9 cellular contexts compared by ENCODE assay signal in the genomic region with DNA sequence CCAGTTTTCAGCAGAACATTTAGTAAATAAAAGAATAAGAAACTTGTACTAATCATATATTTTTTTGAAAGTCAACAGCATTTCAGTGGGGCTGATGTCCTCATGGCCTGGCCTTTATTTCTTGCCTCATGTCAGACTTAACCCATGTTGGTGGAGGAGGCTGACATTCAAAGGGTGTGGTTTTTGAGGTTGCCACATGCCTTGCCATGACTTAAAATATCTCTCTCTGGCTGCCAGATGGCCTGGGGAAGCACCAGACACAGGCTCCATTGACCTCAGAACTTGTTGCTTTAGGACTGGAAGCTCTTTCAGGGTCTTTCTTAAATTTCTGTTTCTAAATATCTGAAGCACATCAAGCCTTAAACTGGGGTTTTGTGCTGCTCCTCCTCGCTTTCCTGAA. TPM values are rescaled to one million over a fixed set of nuclear protein-coding genes. Genes with fewer than 3 reads are reported as not detected.
DNase-seq lines count a peak whose midpoint lies in the region; ATAC-seq and TF ChIP-seq lines count a peak whose summit lies in the region.
"Had no signal": no experiment of that assay in that cellular context is flagged by ENCODE, and none has a peak within 500 bp of the region (broad histone marks: within the 10 kb centered on the region; RNA-seq: fewer than 3 reads in every experiment).

No MANE protein-coding gene starts in this region.

- DNase-seq in NOMO-1 (lab: John Stamatoyannopoulos, UW; ENCODE audit: unreplicated experiment in 2 of 2), result peak; percentile 85 to 91
- DNase-seq in fibroblast of mammary gland (ENCODE audit: low read depth), result peak; percentile 78
- DNase-seq in nucleus accumbens (lab: John Stamatoyannopoulos, UW), result no peak
- DNase-seq in pons (ENCODE audit: low spot score), result no peak
- no peak for DNase-seq in foreskin keratinocyte

- no peaks in the 10 kb centered on the region for H3K4me1 ChIP-seq in foreskin keratinocyte

- H3K27ac ChIP-seq in foreskin keratinocyte, result no peak overlapping the region
- H3K27ac ChIP-seq: SK-N-MC had no signal

- TF ChIP-seq CTCF in fibroblast of mammary gland (conservative IDR thresholded peaks at IDR 0.05; ENCODE audit: control insufficient read depth, insufficient read depth, low read depth, low read length) (no peak), foreskin keratinocyte (conservative IDR thresholded peaks at IDR 0.05) (no peak)

- no peaks in the 10 kb centered on the region for H3K27me3 ChIP-seq in foreskin keratinocyte

- H3K4me3 ChIP-seq in fibroblast of mammary gland (ENCODE audit: control insufficient read depth, low read depth, low read length), result no peak overlapping the region
- H3K4me3 ChIP-seq: SK-N-MC had no signal

- ATAC-seq in GM19043 (IDR thresholded peaks at IDR 0.05; ENCODE audit: low read depth, unreplicated experiment), result peak; percentile 97
- ATAC-seq in HG02678 (IDR thresholded peaks at IDR 0.05; ENCODE audit: unreplicated experiment), result peak; percentile 100
- ATAC-seq in foreskin keratinocyte, result no peak

RNA-seq across cellular contexts. Expression of a gene that starts 32.5 kb away (rescaled TPM):
- not detected in 2 replicates for total RNA-seq in foreskin keratinocyte
- polyA plus RNA-seq in foreskin keratinocyte, result not detected in 2 replicates
- total RNA-seq: kidney epithelial cell had no signal

Comparison
In these comparisons a context has a peak if more than half of its experiments do, and no peak if none do; other contexts are left out.
1. DNase-seq: peak in NOMO-1 (2 of 2) and fibroblast of mammary gland (single experiment); none in nucleus accumbens (0 of 56), pons (single experiment) and foreskin keratinocyte (0 of 2).